ENCODE assay signal across 8 cellular contexts in genomic region chr11:118290923-118291322, GRCh38. TPM values are rescaled to one million over a fixed set of nuclear protein-coding genes. Genes with fewer than 3 reads are reported as not detected.
DNase-seq lines count a peak whose midpoint lies in the region; ATAC-seq and TF ChIP-seq lines count a peak whose summit lies in the region.

No MANE protein-coding gene starts in this region.

- H3K36me3 ChIP-seq in OCI-LY7 (ENCODE audit: insufficient read depth, low read length): no peaks in the 10 kb centered on the region

- no peak for TF ChIP-seq POLR2A in GM18505 (IDR thresholded peaks at IDR 0.05; ENCODE audit: borderline replicate concordance, extremely low read depth, insufficient read depth, insufficient read length)

- H3K79me2 ChIP-seq in OCI-LY7 (ENCODE audit: insufficient read depth, low read depth, low read length): no peaks in the 10 kb centered on the region

- intact Hi-C loops in OCI-LY7 (cut with micrococcal nuclease; ENCODE audit: unreplicated experiment): no loop called here

- CTCF ChIA-PET in OCI-LY7 (lab: Charles Lee; ENCODE audit: unreplicated experiment): interaction anchor here (1.1 to 1.4 kb wide), 2 partner anchors 39 to 92 kb away, joined by 3 to 5 read pairs; partner anchors contain the start of gene MPZL3

- peak overlapping the region; percentile 52 for H2AFZ ChIP-seq in OCI-LY7 (ENCODE audit: low read length)

- no peak overlapping the region for H3K4me2 ChIP-seq in OCI-LY7 (ENCODE audit: low read length)

- POLR2A ChIA-PET in OCI-LY7 (lab: Charles Lee): no interaction called here

- TF ChIP-seq CTCF in OCI-LY7 (conservative IDR thresholded peaks at IDR 0.05; ENCODE audit: low read length) (peak; percentile 57), cardiac fibroblast (IDR thresholded peaks at IDR 0.05; ENCODE audit: low read depth, low read length) (peak; percentile 30)

- BruUV-seq in OCI-LY7 (replicated peaks; lab: Mats Ljungman, UMichigan): no TSS peak

- ATAC-seq in HG02623 (IDR thresholded peaks at IDR 0.05; ENCODE audit: unreplicated experiment): no peak
- no peak for ATAC-seq in GM18505 (IDR thresholded peaks at IDR 0.05; ENCODE audit: unreplicated experiment)

- H3K4me3 ChIP-seq in OCI-LY7 (ENCODE audit: low read depth, low read length, poor library complexity, severe bottlenecking) (no peak overlapping the region), cardiac fibroblast (replicated peaks in 1 of 2; ENCODE audit: low read depth in 2 of 2, low read length in 2 of 2) (no peak overlapping the region)

- no peaks in the 10 kb centered on the region for H3K9me2 ChIP-seq in OCI-LY7 (ENCODE audit: insufficient read depth, low read length)

- no peak overlapping the region for H3K27ac ChIP-seq in OCI-LY7 (ENCODE audit: low read depth, low read length, poor library complexity, severe bottlenecking)

- H4K20me1 ChIP-seq in OCI-LY7 (ENCODE audit: insufficient read depth, low read length): no peaks in the 10 kb centered on the region

- DNase-seq in stimulated activated CD4-positive, alpha-beta T cell treated with anti-CD3 and anti-CD28 coated beads, Interleukin-1b, Interleukin-23, amount 100 ng/mL, for 48 hours: peak; percentile 43
- no peak for DNase-seq in stimulated activated CD4-positive, alpha-beta T cell treated with anti-CD3 and anti-CD28 coated beads, Interleukin-4, amount 100 ng/mL, for 1 hour
- DNase-seq in OCI-LY7 (ENCODE audit: low spot score) (peak; percentile 34), cardiac fibroblast (ENCODE audit: low read depth in 2 of 2) (peak; percentile 19 to 56), medulla oblongata (ENCODE audit: extremely low spot score) (peak; percentile 43), NCI-H345 (lab: John Stamatoyannopoulos, UW) (no peak)

- H3K9me3 ChIP-seq in OCI-LY7 (ENCODE audit: low read length): 0 out of 2 replicates have a peak, but pooled peaks cover 3% of the 10 kb centered on the region

- H3K4me1 ChIP-seq in OCI-LY7 (ENCODE audit: insufficient read depth, low read length, poor library complexity, severe bottlenecking): peaks cover 3% of the 10 kb centered on the region

RNA-seq across cellular contexts. Expression of gene CD3E, which starts 13.6 kb away (rescaled TPM):
- not detected in 2 replicates for total RNA-seq in OCI-LY7 (2014; rRNA removed; shearing (Covaris generic))
- 1.7 and 2.0 TPM in 2 replicates for total RNA-seq in OCI-LY7 (2022)

RNA-seq across cellular contexts. Expression of gene MPZL2, which starts 26.8 kb away (rescaled TPM):
- total RNA-seq in OCI-LY7 (2014; rRNA removed; shearing (Covaris generic)): not detected in 2 replicates
- total RNA-seq in OCI-LY7 (2022): not detected in 2 replicates

RNA-seq across cellular contexts. Expression of gene MPZL3, which starts 38.8 kb away (rescaled TPM):
- 1.9 and 2.2 TPM in 2 replicates for total RNA-seq in OCI-LY7 (2014; rRNA removed; shearing (Covaris generic))
- total RNA-seq in OCI-LY7 (2022): 5.8 and 6.9 TPM in 2 replicates

RNA-seq across cellular contexts. Expression of gene CD3D, which starts 51.6 kb away (rescaled TPM):
- not detected in 2 replicates for total RNA-seq in OCI-LY7 (2014; rRNA removed; shearing (Covaris generic))
- total RNA-seq in OCI-LY7 (2022): not detected in 2 replicates

RNA-seq across cellular contexts. Expression of gene CD3G, which starts 53.2 kb away (rescaled TPM):
- total RNA-seq in OCI-LY7 (2014; rRNA removed; shearing (Covaris generic)): not detected in 2 replicates
- not detected in 2 replicates for total RNA-seq in OCI-LY7 (2022)

Comparison
In these comparisons a context has a peak if more than half of its experiments do, and no peak if none do; other contexts are left out.
1. DNase-seq: peak in stimulated activated CD4-positive, alpha-beta T cell treated with anti-CD3 and anti-CD28 coated beads, Interleukin-1b, Interleukin-23, amount 100 ng/mL, for 48 hours (single experiment), OCI-LY7 (single experiment), cardiac fibroblast (2 of 2) and medulla oblongata (single experiment); none in stimulated activated CD4-positive, alpha-beta T cell treated with anti-CD3 and anti-CD28 coated beads, Interleukin-4, amount 100 ng/mL, for 1 hour (single experiment) and NCI-H345 (single experiment).